ENCODE assay signal across 22 cellular contexts in the genomic region with DNA sequence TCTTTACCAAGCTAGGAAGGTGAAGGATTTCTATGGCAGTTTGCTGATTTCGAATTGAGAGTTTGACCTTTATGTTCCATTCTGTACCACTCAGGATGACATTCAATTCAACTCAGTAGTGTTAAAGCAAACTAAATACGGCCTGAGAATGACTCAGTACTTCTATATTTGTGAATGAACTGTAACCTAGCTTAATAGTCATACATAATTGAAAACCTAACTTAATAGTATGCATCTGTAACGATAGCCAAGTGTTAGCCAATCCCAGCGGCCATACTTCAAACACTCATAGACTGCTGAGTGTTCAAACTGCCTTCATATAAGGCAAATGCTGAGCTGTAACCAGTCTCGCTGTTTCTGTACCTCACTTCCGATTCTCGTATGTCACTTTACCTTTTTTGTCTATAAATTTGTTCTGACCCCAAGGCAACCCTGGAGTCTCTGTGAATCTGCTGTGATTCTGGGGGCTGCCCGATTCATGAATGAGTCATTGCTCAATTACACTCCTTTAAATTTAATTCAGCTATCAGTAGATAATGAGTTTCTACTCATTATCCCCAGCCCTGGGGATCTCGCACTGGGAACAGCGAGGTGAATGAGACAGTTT.
DNase-seq lines count a peak whose midpoint lies in the region; ATAC-seq and TF ChIP-seq lines count a peak whose summit lies in the region.
"Had no signal": no experiment of that assay in that cellular context is flagged by ENCODE, and none has a peak within 500 bp of the region (broad histone marks: within the 10 kb centered on the region; RNA-seq: fewer than 3 reads in every experiment).

No MANE protein-coding gene starts in this region.

- H2AFZ ChIP-seq in GM23338: peak overlapping the region; percentile 76; the same call in 1 of the 2 replicates
- H2AFZ ChIP-seq: parathyroid adenoma had no signal

- H3K27ac Mint-ChIP-seq in GM23338: no peak overlapping the region
- H3K27ac Mint-ChIP-seq in CD4-positive, alpha-beta memory T cell: no peak overlapping the region
- no peak overlapping the region for H3K27ac Mint-ChIP-seq in activated naive CD4-positive, alpha-beta T cell treated with anti-CD3 and anti-CD28 coated beads, Interleukin-2, amount 10 ng/mL, durations not matched to agents 7 days and 5 days
- H3K27ac Mint-ChIP-seq: activated CD4-positive, alpha-beta T cell treated with anti-CD3 and anti-CD28 coated beads, Interleukin-2, amount 10 ng/mL, durations not matched to agents 7 days and 5 days; memory B cell; naive thymus-derived CD4-positive, alpha-beta T cell had no signal

- no peak overlapping the region for H3K27ac ChIP-seq in GM23338 (ENCODE audit: low read depth)
- no peak overlapping the region for H3K27ac ChIP-seq in coronary artery
- H3K27ac ChIP-seq in CD4-positive, alpha-beta memory T cell (ENCODE audit: low read depth, low read length): no peak overlapping the region
- H3K27ac ChIP-seq: parathyroid adenoma, uterus had no signal

- DNase-seq in AG10803 (ENCODE audit: low read depth) (peak; percentile 6), GM23338 (ENCODE audit: low spot score) (no peak), NCI-H69 (lab: John Stamatoyannopoulos, UW) (peak; percentile 57), coronary artery (ENCODE audit: low spot score) (peak; percentile 5), posterior cingulate gyrus (no peak)
- DNase-seq in CD4-positive, alpha-beta memory T cell: no peak
- DNase-seq in activated naive CD4-positive, alpha-beta T cell treated with anti-CD3 and anti-CD28 coated beads, Interleukin-2, amount 10 ng/mL, durations not matched to agents 7 days and 5 days: no peak
- DNase-seq: activated CD4-positive, alpha-beta T cell treated with anti-CD3 and anti-CD28 coated beads, Interleukin-2, amount 10 ng/mL, durations not matched to agents 7 days and 5 days; activated CD8-positive, alpha-beta memory T cell treated with anti-CD3 and anti-CD28 coated beads, Interleukin-2, amount 50 U/mL, for 4 hours; activated gamma-delta T cell treated with Interleukin-2 at 50 U/mL for 16 hours; AML-193; Caco-2; kidney; MM.1S; naive thymus-derived CD4-positive, alpha-beta T cell; NCI-H2081 treated with DMSO at 0.1 percent for 48 hours; small intestine; stimulated activated CD4-positive, alpha-beta T cell treated with anti-CD3 and anti-CD28 coated beads, Interleukin-4, amount 100 ng/mL, for 4 hours; uterus had no signal

- no peak overlapping the region for H3K4me2 ChIP-seq in GM23338

- H3K4me1 ChIP-seq in GM23338 (ENCODE audit: insufficient read depth): no peaks in the 10 kb centered on the region
- no peaks in the 10 kb centered on the region for H3K4me1 ChIP-seq in CD4-positive, alpha-beta memory T cell (ENCODE audit: insufficient read depth, low read length)
- H3K4me1 ChIP-seq: Caco-2, parathyroid adenoma, uterus had no signal

- no peaks in the 10 kb centered on the region for H3K79me2 ChIP-seq in GM23338 (replicated peaks; ENCODE audit: insufficient read depth)
- H3K79me2 ChIP-seq: parathyroid adenoma had no signal

- TF ChIP-seq CTCF in AG10803 (conservative IDR thresholded peaks at IDR 0.05; ENCODE audit: low read length) (no peak), GM23338 (conservative IDR thresholded peaks at IDR 0.05; ENCODE audit: low read depth in 2 of 2) (no peak), coronary artery (IDR thresholded peaks at IDR 0.05) (no peak)

- no peaks in the 10 kb centered on the region for H3K36me3 ChIP-seq in GM23338 (ENCODE audit: insufficient read depth)
- H3K36me3 ChIP-seq in CD4-positive, alpha-beta memory T cell (ENCODE audit: insufficient read depth, low read length): no peaks in the 10 kb centered on the region
- H3K36me3 ChIP-seq: uterus had no signal

- CTCF ChIA-PET in CD4-positive, alpha-beta memory T cell (lab: Charles Lee; ENCODE audit: partially characterized antibody): no interaction called here
- CTCF ChIA-PET in activated naive CD4-positive, alpha-beta T cell treated with anti-CD3 and anti-CD28 coated beads, Interleukin-2, amount 10 ng/mL, durations not matched to agents 7 days and 5 days (lab: Charles Lee): no interaction called here

- 0 out of 2 replicates have a peak, but pooled peaks cover 3% of the 10 kb centered on the region for H3K9me2 ChIP-seq in GM23338 (ENCODE audit: insufficient read depth)

- H3F3A ChIP-seq in GM23338 (replicated peaks; ENCODE audit: low read depth): no peaks in the 10 kb centered on the region

- intact Hi-C loops in posterior cingulate gyrus (cut with DNase I): no loop called here
- intact Hi-C loops in CD4-positive, alpha-beta memory T cell (cut with micrococcal nuclease): no loop called here

- peaks cover 2% of the 10 kb centered on the region for H3K27me3 Mint-ChIP-seq in GM23338 (ENCODE audit: insufficient read depth, low read depth, poor library complexity)
- peaks cover 1 to 3% of the 10 kb centered on the region in 2 donors for H3K27me3 Mint-ChIP-seq in CD4-positive, alpha-beta memory T cell
- peaks cover 27% of the 10 kb centered on the region for H3K27me3 Mint-ChIP-seq in activated naive CD4-positive, alpha-beta T cell treated with anti-CD3 and anti-CD28 coated beads, Interleukin-2, amount 10 ng/mL, durations not matched to agents 7 days and 5 days

- H3K9me3 ChIP-seq in CD4-positive, alpha-beta memory T cell (ENCODE audit: control insufficient read depth in 1 of 2, low read length in 2 of 2): no peaks in the 10 kb centered on the region
- H3K9me3 ChIP-seq: Caco-2, uterus had no signal

- ATAC-seq in GM23338: no peak
- ATAC-seq in GM18907 (IDR thresholded peaks at IDR 0.05; ENCODE audit: unreplicated experiment): no peak
- ATAC-seq: naive thymus-derived CD4-positive, alpha-beta T cell had no signal

- H3K27me3 ChIP-seq in GM23338 (ENCODE audit: insufficient read depth): no peaks in the 10 kb centered on the region
- H3K27me3 ChIP-seq in CD4-positive, alpha-beta memory T cell (ENCODE audit: insufficient read depth, low read length): no peaks in the 10 kb centered on the region
- H3K27me3 ChIP-seq: uterus had no signal

- H3K36me3 Mint-ChIP-seq in GM23338 (ENCODE audit: low read depth): no peaks in the 10 kb centered on the region
- no peaks in the 10 kb centered on the region for H3K36me3 Mint-ChIP-seq in CD4-positive, alpha-beta memory T cell
- H3K36me3 Mint-ChIP-seq in activated naive CD4-positive, alpha-beta T cell treated with anti-CD3 and anti-CD28 coated beads, Interleukin-2, amount 10 ng/mL, durations not matched to agents 7 days and 5 days: no peaks in the 10 kb centered on the region
- H3K36me3 Mint-ChIP-seq: memory B cell; naive thymus-derived CD4-positive, alpha-beta T cell had no signal

- no peaks in the 10 kb centered on the region for H4K20me1 ChIP-seq in GM23338 (replicated peaks; ENCODE audit: insufficient read depth)

- POLR2A ChIA-PET in CD4-positive, alpha-beta memory T cell (lab: Charles Lee; ENCODE audit: partially characterized antibody): no interaction called here

- H3K4me1 Mint-ChIP-seq in GM23338: peaks cover 2% of the 10 kb centered on the region; the same call in 1 of the 3 replicates
- peaks cover 0 to 2% (median 0%) of the 10 kb centered on the region in 4 donors for H3K4me1 Mint-ChIP-seq in CD4-positive, alpha-beta memory T cell
- H3K4me1 Mint-ChIP-seq in activated naive CD4-positive, alpha-beta T cell treated with anti-CD3 and anti-CD28 coated beads, Interleukin-2, amount 10 ng/mL, durations not matched to agents 7 days and 5 days: no peaks in the 10 kb centered on the region
- H3K4me1 Mint-ChIP-seq: activated CD4-positive, alpha-beta T cell treated with anti-CD3 and anti-CD28 coated beads, Interleukin-2, amount 10 ng/mL, durations not matched to agents 7 days and 5 days had no signal

- H3K9me3 Mint-ChIP-seq in GM23338: peaks cover 3% of the 10 kb centered on the region; the same call in 1 of the 3 replicates
- peaks cover 0 to 8% (median 0%) of the 10 kb centered on the region in 8 donors for H3K9me3 Mint-ChIP-seq in CD4-positive, alpha-beta memory T cell
- peaks cover 2% of the 10 kb centered on the region for H3K9me3 Mint-ChIP-seq in activated naive CD4-positive, alpha-beta T cell treated with anti-CD3 and anti-CD28 coated beads, Interleukin-2, amount 10 ng/mL, durations not matched to agents 7 days and 5 days
- H3K9me3 Mint-ChIP-seq: activated CD4-positive, alpha-beta T cell treated with anti-CD3 and anti-CD28 coated beads, Interleukin-2, amount 10 ng/mL, durations not matched to agents 7 days and 5 days; memory B cell had no signal

- no peak overlapping the region for H3K4me3 Mint-ChIP-seq in GM23338
- no peak overlapping the region for H3K4me3 Mint-ChIP-seq in CD4-positive, alpha-beta memory T cell
- no peak overlapping the region for H3K4me3 Mint-ChIP-seq in activated naive CD4-positive, alpha-beta T cell treated with anti-CD3 and anti-CD28 coated beads, Interleukin-2, amount 10 ng/mL, durations not matched to agents 7 days and 5 days
- H3K4me3 Mint-ChIP-seq: activated CD4-positive, alpha-beta T cell treated with anti-CD3 and anti-CD28 coated beads, Interleukin-2, amount 10 ng/mL, durations not matched to agents 7 days and 5 days; memory B cell; naive thymus-derived CD4-positive, alpha-beta T cell had no signal

- no peak overlapping the region for H3K4me3 ChIP-seq in AG10803 (ENCODE audit: low read length)
- no peak overlapping the region for H3K4me3 ChIP-seq in GM23338
- no peak overlapping the region for H3K4me3 ChIP-seq in coronary artery
- no peak overlapping the region for H3K4me3 ChIP-seq in CD4-positive, alpha-beta memory T cell (ENCODE audit: low read length in 2 of 2)
- H3K4me3 ChIP-seq: uterus had no signal

TF ChIP-seq in GM23338, 12 proteins besides CTCF, POLR2A, EP300 and RAD21 (continues in another document):
- TF ChIP-seq JUNB (IDR thresholded peaks at IDR 0.05; ENCODE audit: unreplicated experiment) (no peak), CREB1 (CRISPR knock-in tag; IDR thresholded peaks at IDR 0.05; ENCODE audit: low read depth) (no peak)

Comparison
In these comparisons a context has a peak if more than half of its experiments do, and no peak if none do; other contexts are left out.
1. DNase-seq: peak in AG10803 (single experiment), NCI-H69 (single experiment) and coronary artery (single experiment); none in GM23338 (single experiment), posterior cingulate gyrus (0 of 10), CD4-positive, alpha-beta memory T cell (0 of 5) and activated naive CD4-positive, alpha-beta T cell treated with anti-CD3 and anti-CD28 coated beads, Interleukin-2, amount 10 ng/mL, durations not matched to agents 7 days and 5 days (single experiment).